Comparison of ENCODE assay signal across 22 cellular contexts in the genomic region with DNA sequence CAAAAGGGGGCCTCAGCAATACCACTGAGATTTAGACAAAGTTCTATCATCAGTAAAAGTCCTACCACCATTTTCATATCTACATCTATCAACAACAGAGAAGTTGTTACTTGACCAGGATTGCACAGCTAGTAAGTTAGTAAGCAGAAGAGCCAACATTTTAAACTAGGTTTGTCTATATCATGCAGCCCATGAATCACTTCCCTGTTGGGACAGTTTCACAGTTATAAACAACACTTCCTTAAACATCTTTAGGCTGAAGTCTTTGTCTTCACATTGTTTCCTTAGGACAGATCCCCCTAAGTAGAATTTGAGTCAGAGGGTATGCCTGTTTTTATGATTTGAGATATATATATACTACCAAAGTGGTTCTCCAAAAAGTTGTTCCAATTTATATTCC.
"Had no signal": no experiment of that assay in that cellular context is flagged by ENCODE, and none has a peak within 500 bp of the region (broad histone marks: within the 10 kb centered on the region; RNA-seq: fewer than 3 reads in every experiment).

No MANE protein-coding gene starts in this region.

- H3K4me1 ChIP-seq: prostate gland had no signal

- H3K4me3 Mint-ChIP-seq: activated CD4-positive, alpha-beta T cell treated with anti-CD3 and anti-CD28 coated beads, Interleukin-2, amount 10 ng/mL, durations not matched to agents 7 days and 5 days; activated CD8-positive, alpha-beta memory T cell treated with anti-CD3 and anti-CD28 coated beads, Interleukin-2, amount 10 ng/mL, durations not matched to agents 7 days and 5 days; activated CD8-positive, alpha-beta T cell treated with anti-CD3 and anti-CD28 coated beads for 36 hours; activated naive CD4-positive, alpha-beta T cell treated with anti-CD3 and anti-CD28 coated beads, Interleukin-2, amount 50 U/mL, for 24 hours; activated T-helper 1 cell treated with anti-CD3 and anti-CD28 coated beads, Interleukin-12 subunit alpha, Interleukin-12 subunit beta, Interleukin-2, Interleukin-4 antibody, amounts not matched to agents 30 ng/mL and 10 ng/mL and 1 ng/mL, durations not matched to agents 14 hours and 24 hours and 36 hours; natural killer cell; T-helper 2 cell treated with Interferon-gamma antibody and Interleukin-4, amounts not matched to agents 5 μg/mL and 100 μg/mL, for 36 hours had no signal

- H3K27ac ChIP-seq: body of pancreas, foreskin keratinocyte, prostate gland, upper lobe of left lung, WERI-Rb-1 had no signal

- H3K27me3 ChIP-seq: body of pancreas, foreskin keratinocyte, upper lobe of left lung had no signal

- H3K36me3 ChIP-seq: prostate gland, upper lobe of left lung had no signal

- ATAC-seq: activated CD8-positive, alpha-beta memory T cell treated with anti-CD3 and anti-CD28 coated beads, Interleukin-2, amount 10 ng/mL, durations not matched to agents 7 days and 5 days; activated CD8-positive, alpha-beta T cell treated with anti-CD3 and anti-CD28 coated beads for 36 hours; body of pancreas; foreskin keratinocyte; left lobe of liver; natural killer cell; stimulated activated naive CD8-positive, alpha-beta T cell treated with anti-CD3 and anti-CD28 coated beads, Interleukin-15, Interleukin-2, amounts not matched to agents 100 U/mL and 50 U/mL, for 24 hours had no signal

- DNase-seq: activated CD4-positive, alpha-beta T cell treated with anti-CD3 and anti-CD28 coated beads, Interleukin-2, amount 10 ng/mL, durations not matched to agents 7 days and 5 days; activated CD4-positive, CD25-positive, alpha-beta regulatory T cell treated with anti-CD3 and anti-CD28 coated beads, Interleukin-2, amount 50 U/mL, for 72 hours; activated CD8-positive, alpha-beta memory T cell treated with anti-CD3 and anti-CD28 coated beads, Interleukin-2, amount 10 ng/mL, durations not matched to agents 7 days and 5 days; activated CD8-positive, alpha-beta T cell treated with anti-CD3 and anti-CD28 coated beads for 36 hours; activated gamma-delta T cell; activated T-cell treated with anti-CD3 and anti-CD28 coated beads for 4 hours; anterior cingulate cortex; body of pancreas; dermis blood vessel endothelial cell; effector CD8-positive, alpha-beta T cell; foreskin keratinocyte; natural killer cell; stimulated activated CD4-positive, alpha-beta T cell treated with anti-CD3 and anti-CD28 coated beads, Interleukin-4, amount 100 ng/mL, for 24 hours; stimulated activated naive CD8-positive, alpha-beta T cell treated with anti-CD3 and anti-CD28 coated beads, Interleukin-15, Interleukin-2, amounts not matched to agents 100 U/mL and 50 U/mL, for 24 hours; upper lobe of left lung; WERI-Rb-1 had no signal

- H3K4me3 ChIP-seq: body of pancreas, lung, prostate gland, upper lobe of left lung had no signal

- H3K9me3 Mint-ChIP-seq: activated naive CD4-positive, alpha-beta T cell treated with anti-CD3 and anti-CD28 coated beads, Interleukin-2, amount 50 U/mL, for 24 hours; T-helper 2 cell treated with Interferon-gamma antibody and Interleukin-4, amounts not matched to agents 5 μg/mL and 100 μg/mL, for 36 hours had no signal

- H3K27ac Mint-ChIP-seq: activated CD4-positive, alpha-beta T cell treated with anti-CD3 and anti-CD28 coated beads, Interleukin-2, amount 10 ng/mL, durations not matched to agents 7 days and 5 days; activated CD8-positive, alpha-beta memory T cell treated with anti-CD3 and anti-CD28 coated beads, Interleukin-2, amount 10 ng/mL, durations not matched to agents 7 days and 5 days; activated CD8-positive, alpha-beta T cell treated with anti-CD3 and anti-CD28 coated beads for 36 hours; activated naive CD4-positive, alpha-beta T cell treated with anti-CD3 and anti-CD28 coated beads, Interleukin-2, amount 50 U/mL, for 24 hours; activated T-helper 1 cell treated with anti-CD3 and anti-CD28 coated beads, Interleukin-12 subunit alpha, Interleukin-12 subunit beta, Interleukin-2, Interleukin-4 antibody, amounts not matched to agents 30 ng/mL and 10 ng/mL and 1 ng/mL, durations not matched to agents 14 hours and 24 hours and 36 hours; natural killer cell; T-helper 2 cell treated with Interferon-gamma antibody and Interleukin-4, amounts not matched to agents 5 μg/mL and 100 μg/mL, for 36 hours had no signal

- H3K36me3 Mint-ChIP-seq: activated CD8-positive, alpha-beta memory T cell treated with anti-CD3 and anti-CD28 coated beads, Interleukin-2, amount 10 ng/mL, durations not matched to agents 7 days and 5 days; activated naive CD4-positive, alpha-beta T cell treated with anti-CD3 and anti-CD28 coated beads, Interleukin-2, amount 50 U/mL, for 24 hours; natural killer cell had no signal

- H3K9me3 ChIP-seq: body of pancreas, prostate gland had no signal
